9 cellular contexts compared by ENCODE assay signal in the genomic region with DNA sequence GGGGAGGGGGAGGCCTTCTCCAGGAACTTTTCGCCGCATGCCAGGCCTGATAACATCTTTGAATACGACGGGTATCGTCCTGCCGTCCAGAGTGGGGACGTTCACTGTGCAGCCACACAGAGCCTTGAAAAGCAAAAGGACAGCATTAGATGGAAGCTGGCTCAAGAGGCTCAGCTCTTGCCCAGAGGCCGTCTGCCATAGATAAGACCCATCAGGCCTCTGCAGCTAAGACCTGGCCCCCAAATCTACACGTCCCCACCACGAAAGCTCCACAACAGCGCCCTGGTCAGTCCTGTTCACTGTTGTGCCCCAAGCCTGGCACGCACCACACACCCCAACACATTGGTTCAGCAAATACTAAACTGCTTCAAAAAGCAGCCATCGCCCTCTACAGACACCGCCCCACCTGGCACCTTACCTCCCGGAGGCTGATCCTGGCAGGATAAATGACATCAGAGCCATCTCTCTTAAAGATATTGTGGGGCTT. TPM values are rescaled to one million over a fixed set of nuclear protein-coding genes. Genes with fewer than 3 reads are reported as not detected.
DNase-seq lines count a peak whose midpoint lies in the region; ATAC-seq and TF ChIP-seq lines count a peak whose summit lies in the region.
"Had no signal": no experiment of that assay in that cellular context is flagged by ENCODE, and none has a peak within 500 bp of the region (broad histone marks: within the 10 kb centered on the region; RNA-seq: fewer than 3 reads in every experiment).

No MANE protein-coding gene starts in this region.

- ATAC-seq in CD8-positive, alpha-beta T cell: no peak
- ATAC-seq in GM18873 (IDR thresholded peaks at IDR 0.05; ENCODE audit: low FRiP score, unreplicated experiment) (no peak), HG03378 (IDR thresholded peaks at IDR 0.05; ENCODE audit: unreplicated experiment) (no peak)

- H2AFZ ChIP-seq in OCI-LY1 (ENCODE audit: low read length): no peak overlapping the region
- no peak overlapping the region for H2AFZ ChIP-seq in neuron (ENCODE audit: low read depth, low read length)

- H3K4me3 Mint-ChIP-seq in CD8-positive, alpha-beta T cell: peak overlapping the region; percentile 92

- H3K9me3 ChIP-seq in CD8-positive, alpha-beta T cell (ENCODE audit: low read length): no peaks in the 10 kb centered on the region
- H3K9me3 ChIP-seq in OCI-LY1 (ENCODE audit: low read length) (no peaks in the 10 kb centered on the region), endocrine pancreas (ENCODE audit: control insufficient read depth, low read length) (no peaks in the 10 kb centered on the region), neuron (ENCODE audit: low read length) (no peaks in the 10 kb centered on the region)

- peaks cover 52% of the 10 kb centered on the region for H3K4me1 ChIP-seq in CD8-positive, alpha-beta T cell (ENCODE audit: insufficient read depth, low read length)
- H3K4me1 ChIP-seq in OCI-LY1 (ENCODE audit: insufficient read depth, low read length, severe bottlenecking) (peaks cover 29% of the 10 kb centered on the region), endocrine pancreas (ENCODE audit: control insufficient read depth, insufficient read depth, low read length) (no peaks in the 10 kb centered on the region), neuron (ENCODE audit: insufficient read depth, low read length) (peaks cover 36% of the 10 kb centered on the region)

- H3K27ac Mint-ChIP-seq in CD8-positive, alpha-beta T cell: peak overlapping the region; percentile 87

- H3K4me3 ChIP-seq in CD8-positive, alpha-beta T cell (ENCODE audit: low read depth, low read length): peak overlapping the region; percentile 80
- peak overlapping the region; percentile 98 for H3K4me3 ChIP-seq in OCI-LY1 (ENCODE audit: low read depth, low read length, poor library complexity, severe bottlenecking)
- peak overlapping the region; percentile 94 for H3K4me3 ChIP-seq in endocrine pancreas (ENCODE audit: control insufficient read depth, insufficient read depth, low read length)
- peak overlapping the region; percentile 88 for H3K4me3 ChIP-seq in neuron (ENCODE audit: low read length)

- no peaks in the 10 kb centered on the region for H3K27me3 Mint-ChIP-seq in CD8-positive, alpha-beta T cell (ENCODE audit: low read depth)

- H4K20me1 ChIP-seq in OCI-LY1 (ENCODE audit: insufficient read depth, low read length): no peaks in the 10 kb centered on the region

- H3K9ac ChIP-seq in OCI-LY1 (ENCODE audit: low read length): peak overlapping the region; percentile 99; the same call in 1 of the 2 replicates
- peak overlapping the region; percentile 94 for H3K9ac ChIP-seq in endocrine pancreas (ENCODE audit: control insufficient read depth, insufficient read depth, low read length)

- peak overlapping the region; percentile 84 for H3K4me2 ChIP-seq in OCI-LY1 (ENCODE audit: low read length)

- no peaks in the 10 kb centered on the region for H3K9me3 Mint-ChIP-seq in CD8-positive, alpha-beta T cell

- POLR2A ChIA-PET in CD8-positive, alpha-beta T cell (lab: Charles Lee): interaction anchor here (1.1 to 5.3 kb wide), 6 partner anchors 10 to 56 kb away, joined by 5 to 133 read pairs (median 12); a partner anchor contains a TSS

- peaks cover 36% of the 10 kb centered on the region for H3K36me3 ChIP-seq in CD8-positive, alpha-beta T cell (ENCODE audit: insufficient read depth, low read length)
- H3K36me3 ChIP-seq in OCI-LY1 (ENCODE audit: insufficient read depth, low read length) (peaks cover 46% of the 10 kb centered on the region), endocrine pancreas (ENCODE audit: control insufficient read depth, insufficient read depth, low read length) (peaks cover 21% of the 10 kb centered on the region), neuron (ENCODE audit: insufficient read depth, low read length) (peaks cover 31% of the 10 kb centered on the region)

- no peak for DNase-seq in CD8-positive, alpha-beta T cell
- no peak for DNase-seq in NCI-H1092 treated with DMSO at 0.1 percent for 48 hours (lab: John Stamatoyannopoulos, UW)
- no peak for DNase-seq in activated CD4-positive, CD25-positive, alpha-beta regulatory T cell (lab: John Stamatoyannopoulos, UW)

- H3K79me2 ChIP-seq in OCI-LY1 (ENCODE audit: insufficient read depth, low read length): peaks cover 16% of the 10 kb centered on the region

- peak overlapping the region; percentile 97 for H3K27ac ChIP-seq in CD8-positive, alpha-beta T cell (ENCODE audit: low read depth, low read length)
- no peak overlapping the region for H3K27ac ChIP-seq in OCI-LY1 (ENCODE audit: low read depth, low read length, poor library complexity, severe bottlenecking)

- H3K36me3 Mint-ChIP-seq in CD8-positive, alpha-beta T cell: peaks cover 47% of the 10 kb centered on the region

- H3K27me3 ChIP-seq in CD8-positive, alpha-beta T cell (ENCODE audit: insufficient read depth, low read length): no peaks in the 10 kb centered on the region
- H3K27me3 ChIP-seq in OCI-LY1 (ENCODE audit: insufficient read depth, low read length): no peaks in the 10 kb centered on the region
- no peaks in the 10 kb centered on the region for H3K27me3 ChIP-seq in endocrine pancreas (ENCODE audit: control insufficient read depth, insufficient read depth, low read length)
- no peaks in the 10 kb centered on the region for H3K27me3 ChIP-seq in neuron (ENCODE audit: insufficient read depth, low read length)

- CTCF ChIA-PET in CD8-positive, alpha-beta T cell (lab: Charles Lee): interaction anchor here (0.9 to 2.3 kb wide), 5 partner anchors 11 to 56 kb away, joined by 3 to 18 read pairs (median 5); a partner anchor contains a TSS

- H3F3A ChIP-seq in OCI-LY1 (ENCODE audit: insufficient read depth, low read length): peaks cover 14% of the 10 kb centered on the region

- H3K9me2 ChIP-seq in OCI-LY1 (ENCODE audit: low read depth, low read length): no peaks in the 10 kb centered on the region

- H3K4me1 Mint-ChIP-seq in CD8-positive, alpha-beta T cell (ENCODE audit: low read depth): peaks cover 52% of the 10 kb centered on the region

- no peak for TF ChIP-seq CTCF in CD8-positive, alpha-beta T cell (IDR thresholded peaks at IDR 0.05)
- no peak for TF ChIP-seq CTCF in OCI-LY1 (IDR thresholded peaks at IDR 0.05; ENCODE audit: low read length)

- intact Hi-C loops in CD8-positive, alpha-beta T cell (cut with DNase I, micrococcal nuclease): loop anchor here in 1 of 2 experiments (5.0 kb wide), 1 partner anchor 134 kb away; a partner anchor contains a TSS

RNA-seq across cellular contexts. Expression of a gene that starts 2.1 kb away (rescaled TPM):
- total RNA-seq in CD8-positive, alpha-beta T cell: 100 to 1,000 TPM; 963 to 995 TPM

RNA-seq across cellular contexts. Expression of a gene that starts 13.3 kb away (rescaled TPM):
- total RNA-seq in CD8-positive, alpha-beta T cell: 100 to 1,000 TPM; 300 to 325 TPM

RNA-seq across cellular contexts. Expression of a gene that starts 20.2 kb away (rescaled TPM):
- total RNA-seq in CD8-positive, alpha-beta T cell: 10 to 100 TPM; 15.6 to 16.0 TPM

RNA-seq across cellular contexts. Expression of a gene that starts 40.9 kb away (rescaled TPM):
- total RNA-seq in CD8-positive, alpha-beta T cell: under 1 TPM in 1 of 2 experiments, not detected in 1; 0.22 TPM
- total RNA-seq: SK-MEL-5 had no signal

RNA-seq across cellular contexts. Expression of a gene that starts 55.8 kb away (rescaled TPM):
- total RNA-seq in CD8-positive, alpha-beta T cell: 10 to 100 TPM; 27.8 to 34.3 TPM
